12 cellular contexts compared by ENCODE assay signal in the genomic region with DNA sequence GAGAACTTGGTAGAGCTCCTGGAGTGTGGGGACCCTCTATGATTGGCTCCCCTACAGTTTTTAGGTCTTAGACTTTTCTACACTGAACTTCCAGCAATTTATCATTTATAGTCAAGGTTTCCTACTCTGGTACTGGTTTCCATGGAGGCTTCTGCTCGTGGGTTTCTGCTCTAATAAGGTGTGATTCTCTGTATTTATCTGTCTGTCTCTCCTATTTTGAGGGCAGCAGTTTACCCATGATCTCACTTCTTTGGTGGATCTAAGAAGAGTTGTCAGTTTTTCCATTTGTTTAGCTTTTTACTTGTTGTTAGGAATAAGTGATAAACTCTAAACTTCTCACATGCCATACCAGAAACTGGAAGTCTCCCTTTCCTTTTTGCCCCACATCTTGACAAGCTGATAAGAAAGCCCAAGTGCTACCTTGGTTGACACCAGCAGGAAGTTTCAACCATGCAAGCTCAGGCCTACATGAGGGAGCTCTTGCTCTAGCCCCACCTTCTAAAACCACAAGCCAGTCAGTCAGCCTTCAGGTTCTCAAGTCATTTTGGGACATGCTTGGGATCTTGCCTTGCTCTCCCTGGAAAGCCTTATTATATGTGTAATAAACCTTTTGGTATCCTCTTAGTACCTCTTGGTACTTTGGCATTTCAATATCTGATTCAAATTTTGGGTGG. TPM values are rescaled to one million over a fixed set of nuclear protein-coding genes. Genes with fewer than 3 reads are reported as not detected.
DNase-seq lines count a peak whose midpoint lies in the region; ATAC-seq and TF ChIP-seq lines count a peak whose summit lies in the region.
"Had no signal": no experiment of that assay in that cellular context is flagged by ENCODE, and none has a peak within 500 bp of the region (broad histone marks: within the 10 kb centered on the region; RNA-seq: fewer than 3 reads in every experiment).

No MANE protein-coding gene starts in this region.

- ATAC-seq in activated CD8-positive, alpha-beta memory T cell treated with anti-CD3 and anti-CD28 coated beads, Interleukin-2, amount 10 ng/mL, durations not matched to agents 7 days and 5 days, result peak; percentile 88
- ATAC-seq in HG02610 (IDR thresholded peaks at IDR 0.05; ENCODE audit: unreplicated experiment) (peak; percentile 87), HG03108 (IDR thresholded peaks at IDR 0.05; ENCODE audit: unreplicated experiment) (no peak)

- H3K27ac Mint-ChIP-seq in activated CD8-positive, alpha-beta memory T cell treated with anti-CD3 and anti-CD28 coated beads, Interleukin-2, amount 10 ng/mL, durations not matched to agents 7 days and 5 days, result peak overlapping the region; percentile 84
- H3K27ac Mint-ChIP-seq in T-helper 2 cell treated with Interferon-gamma antibody and Interleukin-4, amounts not matched to agents 5 μg/mL and 100 μg/mL, for 36 hours, result peak overlapping the region; percentile 77
- peak overlapping the region; percentile 7 for H3K27ac Mint-ChIP-seq in progenitor cell of endocrine pancreas

- H3K4me3 Mint-ChIP-seq in activated CD8-positive, alpha-beta memory T cell treated with anti-CD3 and anti-CD28 coated beads, Interleukin-2, amount 10 ng/mL, durations not matched to agents 7 days and 5 days, result no peak overlapping the region
- H3K4me3 Mint-ChIP-seq in T-helper 2 cell treated with Interferon-gamma antibody and Interleukin-4, amounts not matched to agents 5 μg/mL and 100 μg/mL, for 36 hours, result peak overlapping the region; percentile 42
- no peak overlapping the region for H3K4me3 Mint-ChIP-seq in progenitor cell of endocrine pancreas (ENCODE audit: low read depth)

- no peak for TF ChIP-seq CTCF in progenitor cell of endocrine pancreas (IDR thresholded peaks at IDR 0.05; ENCODE audit: unreplicated experiment)

- no peaks in the 10 kb centered on the region for H3K27me3 Mint-ChIP-seq in activated CD8-positive, alpha-beta memory T cell treated with anti-CD3 and anti-CD28 coated beads, Interleukin-2, amount 10 ng/mL, durations not matched to agents 7 days and 5 days
- H3K27me3 Mint-ChIP-seq in T-helper 2 cell treated with Interferon-gamma antibody and Interleukin-4, amounts not matched to agents 5 μg/mL and 100 μg/mL, for 36 hours (ENCODE audit: low read depth), result no peaks in the 10 kb centered on the region
- no peaks in the 10 kb centered on the region for H3K27me3 Mint-ChIP-seq in progenitor cell of endocrine pancreas

- H3K36me3 Mint-ChIP-seq in activated CD8-positive, alpha-beta memory T cell treated with anti-CD3 and anti-CD28 coated beads, Interleukin-2, amount 10 ng/mL, durations not matched to agents 7 days and 5 days, result peaks cover 55% of the 10 kb centered on the region
- peaks cover 50% of the 10 kb centered on the region for H3K36me3 Mint-ChIP-seq in T-helper 2 cell treated with Interferon-gamma antibody and Interleukin-4, amounts not matched to agents 5 μg/mL and 100 μg/mL, for 36 hours (ENCODE audit: low read depth)
- peaks cover 21% of the 10 kb centered on the region for H3K36me3 Mint-ChIP-seq in progenitor cell of endocrine pancreas (ENCODE audit: insufficient read depth)

- peak; percentile 64 for DNase-seq in activated CD8-positive, alpha-beta memory T cell treated with anti-CD3 and anti-CD28 coated beads, Interleukin-2, amount 10 ng/mL, durations not matched to agents 7 days and 5 days
- DNase-seq in activated CD8-positive, alpha-beta memory T cell treated with anti-CD3 and anti-CD28 coated beads, Interleukin-2, amount 50 U/mL, for 48 hours, result no peak
- peak; percentile 57 for DNase-seq in T-helper 2 cell treated with Interferon-gamma antibody and Interleukin-4, amounts not matched to agents 5 μg/mL and 100 μg/mL, for 36 hours (ENCODE audit: low spot score)
- no peak for DNase-seq in progenitor cell of endocrine pancreas (ENCODE audit: low spot score, unreplicated experiment)
- DNase-seq in DMS153 treated with DMSO at 0.1 percent for 48 hours (lab: John Stamatoyannopoulos, UW; ENCODE audit: unreplicated experiment), result no peak
- no peak for DNase-seq in amniotic stem cell (lab: John Stamatoyannopoulos, UW)
- DNase-seq: brain microvascular endothelial cell, kidney had no signal

- H3K4me1 Mint-ChIP-seq in activated CD8-positive, alpha-beta memory T cell treated with anti-CD3 and anti-CD28 coated beads, Interleukin-2, amount 10 ng/mL, durations not matched to agents 7 days and 5 days, result peaks cover 36% of the 10 kb centered on the region
- H3K4me1 Mint-ChIP-seq in T-helper 2 cell treated with Interferon-gamma antibody and Interleukin-4, amounts not matched to agents 5 μg/mL and 100 μg/mL, for 36 hours (ENCODE audit: low read depth), result peaks cover 36% of the 10 kb centered on the region
- no peaks in the 10 kb centered on the region for H3K4me1 Mint-ChIP-seq in progenitor cell of endocrine pancreas (ENCODE audit: low read depth)

- H3K9me3 Mint-ChIP-seq in activated CD8-positive, alpha-beta memory T cell treated with anti-CD3 and anti-CD28 coated beads, Interleukin-2, amount 10 ng/mL, durations not matched to agents 7 days and 5 days (ENCODE audit: low read depth), result no peaks in the 10 kb centered on the region
- no peaks in the 10 kb centered on the region for H3K9me3 Mint-ChIP-seq in T-helper 2 cell treated with Interferon-gamma antibody and Interleukin-4, amounts not matched to agents 5 μg/mL and 100 μg/mL, for 36 hours
- H3K9me3 Mint-ChIP-seq in progenitor cell of endocrine pancreas (ENCODE audit: low read depth), result no peaks in the 10 kb centered on the region

- CTCF ChIA-PET in activated CD8-positive, alpha-beta memory T cell treated with anti-CD3 and anti-CD28 coated beads, Interleukin-2, amount 10 ng/mL, durations not matched to agents 7 days and 5 days (lab: Charles Lee), result interaction anchor here (1.0 to 1.9 kb wide), 5 partner anchors 9 to 51 kb away, joined by 3 to 10 read pairs (median 5); a partner anchor contains a TSS

RNA-seq across cellular contexts. Expression of a gene that starts 10.0 kb away (rescaled TPM):
- 10 to 100 TPM; 69.8 to 82.8 TPM for total RNA-seq in activated CD8-positive, alpha-beta memory T cell treated with anti-CD3 and anti-CD28 coated beads, Interleukin-2, amount 10 ng/mL, durations not matched to agents 7 days and 5 days
- 91.1 and 95.4 TPM in 2 replicates for total RNA-seq in progenitor cell of endocrine pancreas

RNA-seq across cellular contexts. Expression of a gene that starts 39.5 kb away (rescaled TPM):
- 10 to 100 TPM; 26.6 to 29.5 TPM for total RNA-seq in activated CD8-positive, alpha-beta memory T cell treated with anti-CD3 and anti-CD28 coated beads, Interleukin-2, amount 10 ng/mL, durations not matched to agents 7 days and 5 days
- total RNA-seq in progenitor cell of endocrine pancreas, result 25.5 and 26.9 TPM in 2 replicates

RNA-seq across cellular contexts. Expression of a gene that starts 44.9 kb away (rescaled TPM):
- 10 to 100 TPM; 35.2 to 42.6 TPM for total RNA-seq in activated CD8-positive, alpha-beta memory T cell treated with anti-CD3 and anti-CD28 coated beads, Interleukin-2, amount 10 ng/mL, durations not matched to agents 7 days and 5 days
- 48.3 and 51.6 TPM in 2 replicates for total RNA-seq in progenitor cell of endocrine pancreas

RNA-seq across cellular contexts. Expression of a gene that starts 51.1 kb away (rescaled TPM):
- 10 to 100 TPM; 22.5 to 47.0 TPM for total RNA-seq in activated CD8-positive, alpha-beta memory T cell treated with anti-CD3 and anti-CD28 coated beads, Interleukin-2, amount 10 ng/mL, durations not matched to agents 7 days and 5 days
- 0.20 and 0.24 TPM in 2 replicates for total RNA-seq in progenitor cell of endocrine pancreas
- total RNA-seq: LHCN-M2, vagina had no signal

Comparison
In these comparisons a context has a peak if more than half of its experiments do, and no peak if none do; other contexts are left out.
1. DNase-seq: peak in activated CD8-positive, alpha-beta memory T cell treated with anti-CD3 and anti-CD28 coated beads, Interleukin-2, amount 10 ng/mL, durations not matched to agents 7 days and 5 days (single experiment) and T-helper 2 cell treated with Interferon-gamma antibody and Interleukin-4, amounts not matched to agents 5 μg/mL and 100 μg/mL, for 36 hours (single experiment); none in activated CD8-positive, alpha-beta memory T cell treated with anti-CD3 and anti-CD28 coated beads, Interleukin-2, amount 50 U/mL, for 48 hours (single experiment), progenitor cell of endocrine pancreas (single experiment), DMS153 treated with DMSO at 0.1 percent for 48 hours (single experiment) and amniotic stem cell (single experiment).
2. H3K27ac Mint-ChIP-seq: peak in every context shown above with its lines; median percentile 84 in activated CD8-positive, alpha-beta memory T cell treated with anti-CD3 and anti-CD28 coated beads, Interleukin-2, amount 10 ng/mL, durations not matched to agents 7 days and 5 days; 77 in T-helper 2 cell treated with Interferon-gamma antibody and Interleukin-4, amounts not matched to agents 5 μg/mL and 100 μg/mL, for 36 hours; 7 in progenitor cell of endocrine pancreas.